ENCODE assay signal across 27 cellular contexts in the genomic region with DNA sequence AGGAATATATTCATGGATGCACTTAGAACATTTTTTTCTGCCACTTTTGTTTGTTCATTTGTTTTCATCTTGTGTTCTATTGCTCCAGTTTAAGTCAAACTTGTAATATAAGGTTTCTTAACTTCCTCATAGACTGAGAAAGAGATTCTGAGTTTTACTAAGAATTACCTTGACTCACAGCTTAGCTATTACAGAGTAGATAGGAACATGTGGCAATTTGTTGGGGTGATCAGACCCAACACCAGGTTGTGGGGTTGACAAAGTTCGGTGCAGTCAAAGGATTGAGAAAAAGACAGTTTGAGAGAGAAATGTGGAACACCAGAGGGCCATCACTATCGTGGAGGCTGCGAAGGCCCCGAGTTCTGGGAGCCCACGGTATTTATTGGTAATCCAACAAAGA.
DNase-seq lines count a peak whose midpoint lies in the region; ATAC-seq, FAIRE-seq and TF ChIP-seq lines count a peak whose summit lies in the region.
"Had no signal": no experiment of that assay in that cellular context is flagged by ENCODE, and none has a peak within 500 bp of the region (broad histone marks: within the 10 kb centered on the region; RNA-seq: fewer than 3 reads in every experiment).

No MANE protein-coding gene starts in this region.

- no peaks in the 10 kb centered on the region for H4K20me1 ChIP-seq in IMR-90 (ENCODE audit: insufficient read depth, low read length)
- H4K20me1 ChIP-seq in hepatocyte (ENCODE audit: insufficient read depth, poor library complexity, severe bottlenecking), result no peaks in the 10 kb centered on the region
- H4K20me1 ChIP-seq: BLaER1 treated with 17β-estradiol and CSF1 and Interleukin-3, amounts not matched to agents 10 nM and 100 nM had no signal

- H3K9me3 ChIP-seq in IMR-90 (ENCODE audit: control insufficient read depth, insufficient read depth, low read length), result no peaks in the 10 kb centered on the region
- no peaks in the 10 kb centered on the region for H3K9me3 ChIP-seq in hepatocyte (ENCODE audit: low read depth)
- H3K9me3 ChIP-seq in trophoblast cell (ENCODE audit: insufficient read depth, low read depth, low read length), result no peaks in the 10 kb centered on the region
- H3K9me3 ChIP-seq in uterus, result no peaks in the 10 kb centered on the region
- H3K9me3 ChIP-seq: A549; BLaER1 treated with 17β-estradiol and CSF1 and Interleukin-3, amounts not matched to agents 10 nM and 100 nM; SJCRH30 had no signal

- intact Hi-C loops in IMR-90 (cut with micrococcal nuclease), result no loop called here
- intact Hi-C loops in uterus (cut with DNase I; ENCODE audit: low total_unique reads), result no loop called here

- H2AFZ ChIP-seq in IMR-90 (replicated peaks; ENCODE audit: low read length, poor library complexity), result peak overlapping the region; percentile 32
- H2AFZ ChIP-seq in hepatocyte, result no peak overlapping the region
- H2AFZ ChIP-seq in trophoblast cell (ENCODE audit: insufficient read depth, low read length, poor library complexity), result no peak overlapping the region

- POLR2A ChIA-PET in IMR-90 (lab: Charles Lee; ENCODE audit: unreplicated experiment), result no interaction called here
- POLR2A ChIA-PET in activated CD4-positive, alpha-beta T cell treated with anti-CD3 and anti-CD28 coated beads, Interleukin-2, amount 10 ng/mL, durations not matched to agents 7 days and 5 days (lab: Charles Lee), result no interaction called here

- H3K4ac ChIP-seq in IMR-90 (ENCODE audit: low read depth, low read length) (no peak overlapping the region), trophoblast cell (ENCODE audit: low read depth, low read length) (no peak overlapping the region)

- no peaks in the 10 kb centered on the region for H3K9me2 ChIP-seq in hepatocyte (replicated peaks; ENCODE audit: insufficient read depth)

- no peak overlapping the region for H4K5ac ChIP-seq in IMR-90 (ENCODE audit: low read depth, low read length)

- FAIRE-seq in bronchial epithelial cell (lab: Jason Lieb, UNC), result no peak
- FAIRE-seq: A549, H54 had no signal

- dilution Hi-C loops in IMR-90 (cut with HindIII; ENCODE audit: low sequenced_read_pairs, unreplicated experiment), result no loop called here

- WGBS in IMR-90 (ENCODE audit: extremely low coverage in 2 of 2, insufficient read length in 1 of 2), 2 experiments, result 96% methylated on average over 5 of the region's 5 CpGs; no CpG with 5 or more reads in 1 of the 2 experiments
- WGBS in hepatocyte (ENCODE audit: low lambda C conversion rate, missing lambda C conversion rate), result 45% methylated on average over 5 of the region's 5 CpGs
- WGBS in trophoblast cell (ENCODE audit: extremely low coverage, insufficient coverage, insufficient read length), result no CpG with 5 or more reads among the region's 5 CpGs

- H3K36me3 Mint-ChIP-seq in activated CD4-positive, alpha-beta T cell treated with anti-CD3 and anti-CD28 coated beads, Interleukin-2, amount 10 ng/mL, durations not matched to agents 7 days and 5 days (ENCODE audit: low read depth), result no peaks in the 10 kb centered on the region

- H3K9ac ChIP-seq in IMR-90 (ENCODE audit: low read depth, low read length) (no peak overlapping the region), trophoblast cell (ENCODE audit: low read length) (no peak overlapping the region)
- H3K9ac ChIP-seq: BLaER1 treated with 17β-estradiol and CSF1 and Interleukin-3, amounts not matched to agents 10 nM and 100 nM; KMS-11 had no signal

- H4K91ac ChIP-seq in IMR-90 (ENCODE audit: insufficient read depth, low read depth, low read length), result no peak overlapping the region
- H4K91ac ChIP-seq in trophoblast cell (ENCODE audit: low read depth, low read length), result peak overlapping the region; percentile 67

- H3K4me3 ChIP-seq in IMR-90 (ENCODE audit: insufficient read depth, low read depth, low read length) (no peak overlapping the region), bronchial epithelial cell (ENCODE audit: low read depth, low read length) (no peak overlapping the region), hepatocyte (no peak overlapping the region), trophoblast cell (ENCODE audit: low read depth, low read length) (no peak overlapping the region), uterus (no peak overlapping the region)
- H3K4me3 ChIP-seq: A549; BLaER1 treated with 17β-estradiol and CSF1 and Interleukin-3, amounts not matched to agents 10 nM and 100 nM; SJCRH30 had no signal

- H2AK5ac ChIP-seq in IMR-90 (ENCODE audit: low read depth, low read length) (no peak overlapping the region), trophoblast cell (ENCODE audit: low read length) (no peak overlapping the region)

- H4K8ac ChIP-seq in IMR-90 (ENCODE audit: low read depth in 2 of 2, low read length in 2 of 2) (no peak overlapping the region), trophoblast cell (ENCODE audit: low read depth, low read length) (no peak overlapping the region)

- no peak overlapping the region for H2AK9ac ChIP-seq in IMR-90 (replicated peaks; ENCODE audit: low read depth, low read length, poor library complexity)

- H3K36me3 ChIP-seq in IMR-90 (ENCODE audit: control insufficient read depth, insufficient read depth, low read length), result no peaks in the 10 kb centered on the region
- no peaks in the 10 kb centered on the region for H3K36me3 ChIP-seq in bronchial epithelial cell (ENCODE audit: control insufficient read depth, insufficient read depth, low read length)
- no peaks in the 10 kb centered on the region for H3K36me3 ChIP-seq in hepatocyte (replicated peaks; ENCODE audit: insufficient read depth, low read depth)
- no peaks in the 10 kb centered on the region for H3K36me3 ChIP-seq in trophoblast cell (ENCODE audit: control insufficient read depth in 1 of 2, insufficient read depth in 2 of 2, low read length in 2 of 2)
- no peaks in the 10 kb centered on the region for H3K36me3 ChIP-seq in uterus
- H3K36me3 ChIP-seq: BLaER1 treated with 17β-estradiol and CSF1 and Interleukin-3, amounts not matched to agents 10 nM and 100 nM; SJCRH30 had no signal

- H3K79me1 ChIP-seq in IMR-90 (ENCODE audit: low read depth in 1 of 2, low read length in 2 of 2) (no peaks in the 10 kb centered on the region), trophoblast cell (ENCODE audit: low read length) (peaks cover 49% of the 10 kb centered on the region)

- no peaks in the 10 kb centered on the region for H3K79me2 ChIP-seq in hepatocyte
- peaks cover 8% of the 10 kb centered on the region for H3K79me2 ChIP-seq in trophoblast cell (ENCODE audit: control insufficient read depth, insufficient read depth, low read length, poor library complexity)

- H3K9me3 Mint-ChIP-seq in activated CD4-positive, alpha-beta T cell treated with anti-CD3 and anti-CD28 coated beads, Interleukin-2, amount 10 ng/mL, durations not matched to agents 7 days and 5 days, result peaks cover 9% of the 10 kb centered on the region

- H3K27ac Mint-ChIP-seq in activated CD4-positive, alpha-beta T cell treated with anti-CD3 and anti-CD28 coated beads, Interleukin-2, amount 10 ng/mL, durations not matched to agents 7 days and 5 days, result no peak overlapping the region
- H3K27ac Mint-ChIP-seq: CD4-positive, alpha-beta T cell had no signal

- H2BK5ac ChIP-seq in IMR-90 (ENCODE audit: low read depth, low read length, poor library complexity, severe bottlenecking), result no peak overlapping the region
- peak overlapping the region; percentile 77 for H2BK5ac ChIP-seq in trophoblast cell (ENCODE audit: low read depth, low read length, poor library complexity)

- no peak for ATAC-seq in IMR-90 (ENCODE audit: low read depth)
- ATAC-seq: A549, PC-3, Right ventricle myocardium inferior, SK-N-SH treated with all-trans-retinoic acid at 6 μM for 48 hours had no signal

- no TSS peak for BruUV-seq in IMR-90 (replicated peaks; lab: Mats Ljungman, UMichigan)

- no peaks in the 10 kb centered on the region for H3K27me3 Mint-ChIP-seq in activated CD4-positive, alpha-beta T cell treated with anti-CD3 and anti-CD28 coated beads, Interleukin-2, amount 10 ng/mL, durations not matched to agents 7 days and 5 days
- H3K27me3 Mint-ChIP-seq: CD4-positive, alpha-beta T cell had no signal

- H3K4me2 ChIP-seq in IMR-90 (ENCODE audit: low read depth, low read length) (no peak overlapping the region), hepatocyte (no peak overlapping the region), trophoblast cell (ENCODE audit: low read length) (no peak overlapping the region)
- H3K4me2 ChIP-seq: A549; BLaER1 treated with 17β-estradiol and CSF1 and Interleukin-3, amounts not matched to agents 10 nM and 100 nM; KMS-11 had no signal

- in situ Hi-C loops in IMR-90 (cut with MboI; ENCODE audit: low sequenced_read_pairs), result no loop called here

- no peak overlapping the region for H3K23ac ChIP-seq in IMR-90 (ENCODE audit: low read depth, low read length)
- no peak overlapping the region for H3K23ac ChIP-seq in trophoblast cell (ENCODE audit: low read length)

- H3K27ac ChIP-seq in IMR-90 (ENCODE audit: insufficient read depth, low read length), result no peak overlapping the region
- H3K27ac ChIP-seq in hepatocyte, result peak overlapping the region; percentile 43
- peak overlapping the region; percentile 81 for H3K27ac ChIP-seq in trophoblast cell (ENCODE audit: low read depth, low read length)
- H3K27ac ChIP-seq in uterus, result no peak overlapping the region
- H3K27ac ChIP-seq: A549; BLaER1 treated with 17β-estradiol and CSF1 and Interleukin-3, amounts not matched to agents 10 nM and 100 nM; KMS-11; SJCRH30 had no signal

- H4K12ac ChIP-seq in trophoblast cell (ENCODE audit: low read depth, low read length), result no peak overlapping the region

- no peaks in the 10 kb centered on the region for H3K4me1 Mint-ChIP-seq in activated CD4-positive, alpha-beta T cell treated with anti-CD3 and anti-CD28 coated beads, Interleukin-2, amount 10 ng/mL, durations not matched to agents 7 days and 5 days

- no peak overlapping the region for H2BK15ac ChIP-seq in IMR-90 (ENCODE audit: low read depth, low read length)

- no peak overlapping the region for H2BK20ac ChIP-seq in IMR-90 (ENCODE audit: low read depth, low read length)

- TF ChIP-seq RAD21 in IMR-90 (IDR thresholded peaks at IDR 0.05; ENCODE audit: low read length), result no peak

- CTCF ChIA-PET in IMR-90 (lab: Yijun Ruan, JAX), result no interaction called here
- CTCF ChIA-PET in activated CD4-positive, alpha-beta T cell treated with anti-CD3 and anti-CD28 coated beads, Interleukin-2, amount 10 ng/mL, durations not matched to agents 7 days and 5 days (lab: Charles Lee), result no interaction called here

- no peaks in the 10 kb centered on the region for H3K4me1 ChIP-seq in IMR-90 (ENCODE audit: control insufficient read depth, insufficient read depth, low read length)
- H3K4me1 ChIP-seq in hepatocyte (ENCODE audit: insufficient read depth), result peaks cover 8% of the 10 kb centered on the region
- H3K4me1 ChIP-seq in trophoblast cell (ENCODE audit: control insufficient read depth in 1 of 2, insufficient read depth in 2 of 2, low read length in 2 of 2), result peaks cover 0 to 9% of the 10 kb centered on the region in 2 experiments
- H3K4me1 ChIP-seq in uterus, result no peaks in the 10 kb centered on the region
- H3K4me1 ChIP-seq: A549; BLaER1 treated with 17β-estradiol and CSF1 and Interleukin-3, amounts not matched to agents 10 nM and 100 nM; SJCRH30 had no signal

- H3K27me3 ChIP-seq in IMR-90 (ENCODE audit: control insufficient read depth, insufficient read depth, low read length), result no peaks in the 10 kb centered on the region
- no peaks in the 10 kb centered on the region for H3K27me3 ChIP-seq in bronchial epithelial cell (ENCODE audit: control insufficient read depth, insufficient read depth, low read length)
- H3K27me3 ChIP-seq in hepatocyte, result no peaks in the 10 kb centered on the region
- H3K27me3 ChIP-seq in trophoblast cell (ENCODE audit: insufficient read depth, low read length), result no peaks in the 10 kb centered on the region
- no peaks in the 10 kb centered on the region for H3K27me3 ChIP-seq in uterus
- H3K27me3 ChIP-seq: BLaER1 treated with 17β-estradiol and CSF1 and Interleukin-3, amounts not matched to agents 10 nM and 100 nM; SJCRH30 had no signal

- H3K14ac ChIP-seq in IMR-90 (replicated peaks; ENCODE audit: low read depth, low read length) (no peak overlapping the region), trophoblast cell (ENCODE audit: low read length) (no peak overlapping the region)

- no peak overlapping the region for H3K4me3 Mint-ChIP-seq in activated CD4-positive, alpha-beta T cell treated with anti-CD3 and anti-CD28 coated beads, Interleukin-2, amount 10 ng/mL, durations not matched to agents 7 days and 5 days
- H3K4me3 Mint-ChIP-seq: CD4-positive, alpha-beta T cell had no signal

- no peak overlapping the region for H3K56ac ChIP-seq in IMR-90 (ENCODE audit: extremely low read depth, insufficient read depth, low read length)

- H3K18ac ChIP-seq in IMR-90 (ENCODE audit: low read depth, low read length) (no peak overlapping the region), trophoblast cell (ENCODE audit: low read length) (no peak overlapping the region)

- DNase-seq in IMR-90 (no peak), bronchial epithelial cell (ENCODE audit: low read depth) (peak; percentile 8), hepatocyte (ENCODE audit: low spot score) (peak; percentile 13), trophoblast cell (no peak), uterus (no peak), pons (ENCODE audit: low spot score) (no peak)
- no peak for DNase-seq in stimulated activated CD4-positive, alpha-beta T cell treated with anti-CD3 and anti-CD28 coated beads, Interleukin-4, amount 100 ng/mL, for 1 hour
- DNase-seq in activated CD4-positive, alpha-beta T cell treated with anti-CD3 and anti-CD28 coated beads, Interleukin-2, amount 10 ng/mL, durations not matched to agents 7 days and 5 days, result no peak
- DNase-seq: AML-193; CD4-positive, alpha-beta T cell; DMS53; NCI-H1048; NCI-H1417; NCI-H1694; NCI-H2029 treated with DMSO at 0.1 percent for 48 hours; NCI-H446 treated with DMSO at 0.1 percent for 48 hours; NCI-H526; NCI-H82; NK-92 treated with Interleukin-12 subunit alpha and Interleukin-12 subunit beta, amount 100 ng/mL, for 24 hours; PC-3; SJCRH30 had no signal

- H3K9me1 ChIP-seq in IMR-90 (ENCODE audit: insufficient read depth, low read length), result no peaks in the 10 kb centered on the region

- H2BK12ac ChIP-seq in trophoblast cell (ENCODE audit: low read length), result peak overlapping the region; percentile 15

- TF ChIP-seq CTCF in IMR-90 (conservative IDR thresholded peaks at IDR 0.05; ENCODE audit: low read depth, low read length), result no peak
- TF ChIP-seq CTCF in bronchial epithelial cell (IDR thresholded peaks at IDR 0.05; ENCODE audit: insufficient read depth, low read length, severe bottlenecking), result no peak
- TF ChIP-seq CTCF in hepatocyte (IDR thresholded peaks at IDR 0.05; ENCODE audit: poor library complexity), result no peak
- no peak for TF ChIP-seq CTCF in uterus (IDR thresholded peaks at IDR 0.05)

- H2BK120ac ChIP-seq in IMR-90 (ENCODE audit: low read depth, low read length), result no peak overlapping the region
- H2BK120ac ChIP-seq in trophoblast cell (ENCODE audit: insufficient read depth, low read length, poor library complexity), result peak overlapping the region; percentile 26

- TF ChIP-seq POLR2A in IMR-90 (IDR thresholded peaks at IDR 0.05; ENCODE audit: low read depth, low read length), result no peak
- no peak for TF ChIP-seq POLR2A in uterus (IDR thresholded peaks at IDR 0.05)

Comparison
In these comparisons a context has a peak if more than half of its experiments do, and no peak if none do; other contexts are left out.
1. DNase-seq: peak in bronchial epithelial cell (single experiment) and hepatocyte (single experiment); none in IMR-90 (single experiment), trophoblast cell (0 of 2), uterus (0 of 2), stimulated activated CD4-positive, alpha-beta T cell treated with anti-CD3 and anti-CD28 coated beads, Interleukin-4, amount 100 ng/mL, for 1 hour (single experiment), pons (single experiment) and activated CD4-positive, alpha-beta T cell treated with anti-CD3 and anti-CD28 coated beads, Interleukin-2, amount 10 ng/mL, durations not matched to agents 7 days and 5 days (single experiment).
2. H3K27ac ChIP-seq: peak in hepatocyte (single experiment) and trophoblast cell (single experiment); none in IMR-90 (single experiment) and uterus (0 of 2).